ENCODE assay signal across 9 cellular contexts in genomic region chr1:19918057-19918456, GRCh38. TPM values are rescaled to one million over a fixed set of nuclear protein-coding genes. Genes with fewer than 3 reads are reported as not detected.
DNase-seq lines count a peak whose midpoint lies in the region; TF ChIP-seq lines count a peak whose summit lies in the region.
"Had no signal": no experiment of that assay in that cellular context is flagged by ENCODE, and none has a peak within 500 bp of the region (broad histone marks: within the 10 kb centered on the region; RNA-seq: fewer than 3 reads in every experiment).

No MANE protein-coding gene starts in this region.

- no peaks in the 10 kb centered on the region for H3F3A ChIP-seq in MM.1S (ENCODE audit: insufficient read depth, low read length)

- no peaks in the 10 kb centered on the region for H3K79me1 ChIP-seq in trophoblast cell (ENCODE audit: low read length)

- no peaks in the 10 kb centered on the region for H3K9me3 ChIP-seq in MM.1S (replicated peaks; ENCODE audit: insufficient read depth, low read length)
- no peaks in the 10 kb centered on the region for H3K9me3 ChIP-seq in trophoblast cell (ENCODE audit: insufficient read depth, low read depth, low read length)

- peak; percentile 80 for DNase-seq in EH (ENCODE audit: low read depth)
- DNase-seq in MM.1S, result peak; percentile 66
- DNase-seq in SK-N-DZ (ENCODE audit: low spot score), result peak; percentile 67
- peak; percentile 81 for DNase-seq in activated naive CD4-positive, alpha-beta T cell treated with Interleukin-2 at 50 U/mL for 16 hours
- peak; percentile 60 for DNase-seq in glomerular endothelial cell (ENCODE audit: extremely low read depth, low read depth, low spot score)
- peak; percentile 84 to 98 for DNase-seq in trophoblast cell
- peak; percentile 84 for DNase-seq in type B pancreatic cell (ENCODE audit: extremely low spot score, unreplicated experiment)
- DNase-seq in cortex of kidney (lab: John Stamatoyannopoulos, UW), result no peak

- H3K4me1 ChIP-seq in MM.1S (ENCODE audit: low read length) (no peaks in the 10 kb centered on the region), trophoblast cell (ENCODE audit: control insufficient read depth in 1 of 2, insufficient read depth in 2 of 2, low read length in 2 of 2) (peaks cover 0 to 4% of the 10 kb centered on the region in 2 experiments)

- H3K36me3 Mint-ChIP-seq in type B pancreatic cell, result peaks cover 4% of the 10 kb centered on the region

- no peak overlapping the region for H2AK5ac ChIP-seq in trophoblast cell (ENCODE audit: low read length)

- no peaks in the 10 kb centered on the region for H4K20me1 ChIP-seq in MM.1S (ENCODE audit: insufficient read depth, low read length)

- no peak overlapping the region for H3K23ac ChIP-seq in trophoblast cell (ENCODE audit: low read length)

- no peak overlapping the region for H3K18ac ChIP-seq in trophoblast cell (ENCODE audit: low read length)

- H3K27ac Mint-ChIP-seq in type B pancreatic cell, result peak overlapping the region; percentile 49

- no peak overlapping the region for H2BK5ac ChIP-seq in trophoblast cell (ENCODE audit: low read depth, low read length, poor library complexity)

- no peak overlapping the region for H4K91ac ChIP-seq in trophoblast cell (ENCODE audit: low read depth, low read length)

- no peak overlapping the region for H2BK120ac ChIP-seq in trophoblast cell (ENCODE audit: insufficient read depth, low read length, poor library complexity)

- H3K27ac ChIP-seq in MM.1S (ENCODE audit: low read length), result no peak overlapping the region
- no peak overlapping the region for H3K27ac ChIP-seq in trophoblast cell (ENCODE audit: low read depth, low read length)

- H4K8ac ChIP-seq in trophoblast cell (ENCODE audit: low read depth, low read length), result no peak overlapping the region

- H4K12ac ChIP-seq in trophoblast cell (ENCODE audit: low read depth, low read length), result no peak overlapping the region

- TF ChIP-seq CTCF in MM.1S (IDR thresholded peaks at IDR 0.05; ENCODE audit: low read length) (peak; percentile 86), type B pancreatic cell (conservative IDR thresholded peaks at IDR 0.05) (peak; percentile 98)

- peaks cover 3% of the 10 kb centered on the region for H3K27me3 Mint-ChIP-seq in type B pancreatic cell

- H3K27me3 ChIP-seq in MM.1S (replicated peaks; ENCODE audit: insufficient read depth, low read length), result peaks cover 32% of the 10 kb centered on the region
- H3K27me3 ChIP-seq in trophoblast cell (ENCODE audit: insufficient read depth, low read length), result no peaks in the 10 kb centered on the region

- no peak overlapping the region for H2AFZ ChIP-seq in MM.1S (ENCODE audit: low read length)
- H2AFZ ChIP-seq in trophoblast cell (ENCODE audit: insufficient read depth, low read length, poor library complexity), result no peak overlapping the region

- H3K9ac ChIP-seq in MM.1S (ENCODE audit: low read length), result no peak overlapping the region
- no peak overlapping the region for H3K9ac ChIP-seq in trophoblast cell (ENCODE audit: low read length)

- H3K4me2 ChIP-seq in MM.1S (ENCODE audit: low read depth, low read length) (no peak overlapping the region), trophoblast cell (ENCODE audit: low read length) (no peak overlapping the region)

- H3K9me3 Mint-ChIP-seq in type B pancreatic cell, result no peaks in the 10 kb centered on the region

- no peak overlapping the region for H2BK12ac ChIP-seq in trophoblast cell (ENCODE audit: low read length)

- no CpG with 5 or more reads among the region's 6 CpGs for WGBS in trophoblast cell (ENCODE audit: extremely low coverage, insufficient coverage, insufficient read length)

- no peaks in the 10 kb centered on the region for H3K36me3 ChIP-seq in MM.1S (replicated peaks; ENCODE audit: insufficient read depth, low read length)
- peaks cover 7 to 14% of the 10 kb centered on the region in 2 experiments for H3K36me3 ChIP-seq in trophoblast cell (ENCODE audit: control insufficient read depth in 1 of 2, insufficient read depth in 2 of 2, low read length in 2 of 2)

- no peaks in the 10 kb centered on the region for H3K79me2 ChIP-seq in MM.1S (ENCODE audit: low read length)
- H3K79me2 ChIP-seq in trophoblast cell (ENCODE audit: control insufficient read depth, insufficient read depth, low read length, poor library complexity), result no peaks in the 10 kb centered on the region

- H3K9me2 ChIP-seq in MM.1S (replicated peaks; ENCODE audit: insufficient read depth, low read length), result no peaks in the 10 kb centered on the region

- no peak overlapping the region for H3K14ac ChIP-seq in trophoblast cell (ENCODE audit: low read length)

- H3K4ac ChIP-seq in trophoblast cell (ENCODE audit: low read depth, low read length), result no peak overlapping the region

- H3K4me3 ChIP-seq in MM.1S (ENCODE audit: low read length) (no peak overlapping the region), trophoblast cell (ENCODE audit: low read depth, low read length) (no peak overlapping the region)

- H3K4me3 Mint-ChIP-seq in type B pancreatic cell, result no peak overlapping the region

- peaks cover 12% of the 10 kb centered on the region for H3K4me1 Mint-ChIP-seq in type B pancreatic cell (ENCODE audit: unreplicated experiment)

RNA-seq across cellular contexts. Expression of gene PLA2G2E, which starts 5.4 kb away (rescaled TPM):
- not detected in 2 replicates for polyA plus RNA-seq in SK-N-DZ (2014; cell fraction: cytosol; rRNA removed)
- not detected in 2 replicates for polyA plus RNA-seq in SK-N-DZ (2014; cell fraction: nucleus; rRNA removed)
- total RNA-seq in glomerular endothelial cell (not detected in 2 replicates), type B pancreatic cell (ENCODE audit: low replicate concordance) (not detected in 2 replicates)
- polyA plus RNA-seq in trophoblast cell (2013), result 0.10 and 0.14 TPM in 2 replicates
- polyA plus RNA-seq: esophagus had no signal

RNA-seq across cellular contexts. Expression of gene OTUD3, which starts 35.9 kb away (rescaled TPM):
- polyA plus RNA-seq in SK-N-DZ (2014; cell fraction: cytosol; rRNA removed), result 16.3 and 18.0 TPM in 2 replicates
- polyA plus RNA-seq in SK-N-DZ (2014; cell fraction: nucleus; rRNA removed), result 22.4 and 26.2 TPM in 2 replicates
- total RNA-seq in glomerular endothelial cell (2.3 and 3.9 TPM in 2 replicates), type B pancreatic cell (ENCODE audit: low replicate concordance) (8.3 and 23.1 TPM in 2 replicates)
- 19.6 TPM in 2 replicates for polyA plus RNA-seq in trophoblast cell (2013)
